In the genomic region with DNA sequence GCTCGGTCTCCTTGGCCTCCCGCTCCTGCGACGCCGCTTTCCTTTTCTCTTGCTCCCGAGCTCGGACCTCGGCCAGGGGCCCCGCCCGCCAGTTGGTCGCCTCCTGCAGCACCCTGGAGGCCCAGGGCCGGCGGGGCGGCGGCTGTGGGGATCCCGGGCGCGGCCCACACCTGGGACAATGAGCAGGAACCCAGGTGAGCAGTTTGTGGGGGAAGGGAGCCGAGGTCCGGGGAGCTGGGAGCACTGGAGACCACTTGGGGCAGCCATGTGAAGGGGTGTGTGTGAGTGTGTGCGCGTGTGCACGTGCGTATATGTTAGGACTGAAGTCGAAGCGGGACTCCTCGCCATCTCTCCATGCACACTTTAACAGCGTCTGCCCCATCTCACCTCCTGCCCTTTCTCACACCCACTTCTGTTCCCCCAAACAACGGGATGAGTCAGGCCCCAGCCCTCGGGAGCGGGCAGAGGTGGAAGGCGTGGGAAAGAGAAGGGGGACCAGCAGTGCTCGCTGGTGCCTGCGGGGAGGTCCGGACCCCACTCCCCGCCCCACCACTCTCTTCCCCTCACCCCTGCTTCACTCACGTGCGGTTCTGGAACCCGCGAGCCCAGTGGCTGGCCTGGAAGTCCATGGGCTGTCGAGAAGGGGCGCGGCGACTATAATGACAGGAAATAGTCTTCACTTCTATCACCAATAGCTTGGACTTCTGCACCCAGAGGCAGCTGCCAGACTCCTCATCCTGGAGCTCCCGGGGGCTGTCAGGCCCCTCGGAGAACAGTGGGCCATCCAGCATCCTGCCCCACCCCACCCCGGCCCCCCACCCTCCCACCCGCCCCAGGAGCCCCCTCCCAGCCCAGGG, we compare ENCODE assay signal across 7 cellular contexts. TPM values are rescaled to one million over a fixed set of nuclear protein-coding genes. Genes with fewer than 3 reads are reported as not detected.
A peak's percentile ranks its signal among the peaks of the same experiment; 100 is the strongest.
DNase-seq lines count a peak whose midpoint lies in the region; ATAC-seq and TF ChIP-seq lines count a peak whose summit lies in the region.
"Had no signal": no experiment of that assay in that cellular context is flagged by ENCODE, and none has a peak within 500 bp of the region (broad histone marks: within the 10 kb centered on the region; RNA-seq: fewer than 3 reads in every experiment).

No MANE protein-coding gene starts in this region.

- peaks cover 39% of the 10 kb centered on the region for H3K4me1 ChIP-seq in DND-41 (ENCODE audit: insufficient read depth, low read length)

- no peaks in the 10 kb centered on the region for H3K9me3 Mint-ChIP-seq in neural crest cell

- no peak for DNase-seq in DND-41
- DNase-seq in brain microvascular endothelial cell, result no peak
- DNase-seq in neural crest cell (ENCODE audit: low read depth, low spot score), result no peak
- DNase-seq in NCI-H345 (lab: John Stamatoyannopoulos, UW), result no peak
- no peak for DNase-seq in ecto neural progenitor cell (ENCODE audit: low spot score)

- H3K79me2 ChIP-seq in DND-41 (ENCODE audit: insufficient read depth, low read length), result no peaks in the 10 kb centered on the region

- peaks cover 16% of the 10 kb centered on the region for H3K36me3 Mint-ChIP-seq in neural crest cell (ENCODE audit: low read depth)

- peak overlapping the region; percentile 78 for H2AFZ ChIP-seq in DND-41 (ENCODE audit: low read depth, low read length)

- H3K9me3 ChIP-seq in DND-41 (ENCODE audit: insufficient read depth, low read length, severe bottlenecking), result no peaks in the 10 kb centered on the region

- H3K4me3 Mint-ChIP-seq in neural crest cell, result peak overlapping the region; percentile 47

- peak overlapping the region; percentile 8 to 64; a peak in 3 of 4 replicates for H3K4me3 ChIP-seq in DND-41 (ENCODE audit: low read depth in 1 of 2, low read length in 2 of 2)
- H3K4me3 ChIP-seq in brain microvascular endothelial cell (ENCODE audit: low read depth, low read length), result peak overlapping the region; percentile 36

- ATAC-seq in DND-41 (ENCODE audit: insufficient read depth, low read depth) (peak; percentile 13), HG03280 (IDR thresholded peaks at IDR 0.05; ENCODE audit: unreplicated experiment) (peak; percentile 14)

- in situ Hi-C loops in brain microvascular endothelial cell (cut with HindIII; ENCODE audit: low pct_ligation_motif_present, low sequenced_read_pairs), result no loop called here

- H3K27ac ChIP-seq in DND-41 (ENCODE audit: low read length), result no peak overlapping the region
- H3K27ac ChIP-seq in brain microvascular endothelial cell, result no peak overlapping the region

- TF ChIP-seq CTCF in DND-41 (IDR thresholded peaks at IDR 0.05; ENCODE audit: borderline replicate concordance, extremely low read depth, low read length, poor library complexity, severe bottlenecking), result no peak
- no peak for TF ChIP-seq CTCF in brain microvascular endothelial cell (IDR thresholded peaks at IDR 0.05; ENCODE audit: low read depth, low read length, missing control alignments)
- TF ChIP-seq CTCF in neural crest cell (conservative IDR thresholded peaks at IDR 0.05), result no peak

- H3K4me2 ChIP-seq in DND-41 (ENCODE audit: insufficient read depth, low read length), result peak overlapping the region; percentile 98

- peaks cover 23% of the 10 kb centered on the region for H3K4me1 Mint-ChIP-seq in neural crest cell

- H3K27me3 Mint-ChIP-seq in neural crest cell (ENCODE audit: low read depth), result peaks cover 77% of the 10 kb centered on the region

- peak overlapping the region; percentile 43 for H3K9ac ChIP-seq in DND-41 (ENCODE audit: low read depth, low read length)

- peaks cover 4% of the 10 kb centered on the region for H4K20me1 ChIP-seq in DND-41 (ENCODE audit: insufficient read depth, low read length)

- H3K27me3 ChIP-seq in DND-41 (ENCODE audit: insufficient read depth, low read length, poor library complexity), result peaks cover 32% of the 10 kb centered on the region
- peaks cover 6% of the 10 kb centered on the region for H3K27me3 ChIP-seq in brain microvascular endothelial cell (replicated peaks)

- H3K36me3 ChIP-seq in DND-41 (ENCODE audit: insufficient read depth, low read length), result peaks cover 25% of the 10 kb centered on the region
- peaks cover 26% of the 10 kb centered on the region for H3K36me3 ChIP-seq in brain microvascular endothelial cell (replicated peaks)

- H3K27ac Mint-ChIP-seq in neural crest cell (ENCODE audit: unreplicated experiment), result no peak overlapping the region

RNA-seq across cellular contexts. Expression of a gene that starts 0.5 kb away (rescaled TPM):
- total RNA-seq in neural crest cell, result 0.51 and 0.64 TPM in 2 replicates

RNA-seq across cellular contexts. Expression of a gene that starts 19.9 kb away (rescaled TPM):
- total RNA-seq in neural crest cell, result 58.5 and 61.9 TPM in 2 replicates

RNA-seq across cellular contexts. Expression of a gene that starts 20.6 kb away (rescaled TPM):
- 1.2 and 2.1 TPM in 2 replicates for total RNA-seq in neural crest cell
- total RNA-seq: NCI-H460 had no signal

RNA-seq across cellular contexts. Expression of a gene that starts 27.2 kb away (rescaled TPM):
- total RNA-seq in neural crest cell, result 1.3 and 1.8 TPM in 2 replicates

RNA-seq across cellular contexts. Expression of a gene that starts 41.4 kb away (rescaled TPM):
- total RNA-seq in neural crest cell, result 194 and 202 TPM in 2 replicates
